In the genomic region with DNA sequence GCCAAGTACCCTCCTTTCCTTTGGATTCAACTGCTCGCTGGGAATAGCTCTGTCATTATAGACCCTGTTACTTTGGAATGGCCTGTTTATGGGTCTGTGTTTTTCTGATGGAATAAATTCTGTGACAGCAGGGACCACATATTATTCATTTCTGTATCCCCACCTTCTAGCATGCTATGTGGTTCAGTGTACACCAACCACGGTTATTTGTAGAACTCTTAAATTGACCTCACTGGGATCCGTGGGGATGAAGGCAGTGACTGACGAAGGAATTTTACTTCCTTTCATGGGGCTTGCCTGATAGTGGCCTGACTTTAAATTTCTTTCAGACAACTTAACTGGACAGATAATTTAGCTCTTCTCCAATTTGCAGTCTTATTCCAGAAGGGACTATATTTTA, we compare ENCODE assay signal across 17 cellular contexts.
DNase-seq lines count a peak whose midpoint lies in the region; ATAC-seq, FAIRE-seq and TF ChIP-seq lines count a peak whose summit lies in the region.
"Had no signal": no experiment of that assay in that cellular context is flagged by ENCODE, and none has a peak within 500 bp of the region (broad histone marks: within the 10 kb centered on the region; RNA-seq: fewer than 3 reads in every experiment).

No MANE protein-coding gene starts in this region.

- H3K36me3 ChIP-seq in left ventricle myocardium inferior (no peaks in the 10 kb centered on the region), H1 (ENCODE audit: control insufficient read depth in 2 of 4, insufficient read depth in 4 of 4, low read length in 3 of 4) (no peaks in the 10 kb centered on the region)
- H3K36me3 ChIP-seq: BLaER1, HAP-1 had no signal

- peaks cover 11% of the 10 kb centered on the region for H3K9me3 Mint-ChIP-seq in nephron progenitor cell
- H3K9me3 Mint-ChIP-seq: CD14-positive monocyte had no signal

- H2BK15ac ChIP-seq in H1 (ENCODE audit: low read length) = no peak overlapping the region

- H3K14ac ChIP-seq in H1 (ENCODE audit: insufficient read length) = no peak overlapping the region

- H3K9me3 ChIP-seq in left ventricle myocardium inferior (replicated peaks) (peaks cover 4% of the 10 kb centered on the region), H1 (ENCODE audit: insufficient read depth in 2 of 2, low read depth in 1 of 2, low read length in 1 of 2) (no peaks in the 10 kb centered on the region)
- H3K9me3 ChIP-seq: A549, BLaER1, HAP-1 had no signal

- H3K27me3 Mint-ChIP-seq in nephron progenitor cell (ENCODE audit: low read depth, poor library complexity) = no peaks in the 10 kb centered on the region
- H3K27me3 Mint-ChIP-seq: CD4-positive, alpha-beta memory T cell had no signal

- peaks cover 6% of the 10 kb centered on the region for H3K36me3 Mint-ChIP-seq in nephron progenitor cell (ENCODE audit: low read depth)
- H3K36me3 Mint-ChIP-seq: CD14-positive monocyte; CD4-positive, alpha-beta memory T cell had no signal

- no peak for TF ChIP-seq RAD21 in H1 (IDR thresholded peaks at IDR 0.05 in 1 of 2, conservative IDR thresholded peaks at IDR 0.05 in 1 of 2; ENCODE audit: low read depth in 2 of 2, low read length in 2 of 2)

- H3K4me1 ChIP-seq in left ventricle myocardium inferior (peaks cover 29% of the 10 kb centered on the region), H1 (replicated peaks in 1 of 4; ENCODE audit: control insufficient read depth in 3 of 4, insufficient read depth in 4 of 4, low read length in 3 of 4) (no peaks in the 10 kb centered on the region)
- H3K4me1 ChIP-seq: A549, HAP-1 had no signal

- no peaks in the 10 kb centered on the region for H3K23me2 ChIP-seq in H1 (ENCODE audit: low read depth, low read length)

- H3K4me2 ChIP-seq in H1 (ENCODE audit: insufficient read depth in 1 of 2, low read depth in 2 of 2, low read length in 2 of 2) = no peak overlapping the region
- H3K4me2 ChIP-seq: A549, BLaER1 had no signal

- 0 out of 2 replicates have a peak overlapping the region, but pooled peaks have one; percentile 56 for H2AFZ ChIP-seq in H1 (ENCODE audit: low read length)

- 83% methylated on average over 4 of the region's 4 CpGs; no CpG with 5 or more reads in 1 of the 2 experiments for WGBS in H1 (ENCODE audit: extremely low coverage in 1 of 2, insufficient coverage in 1 of 2, insufficient read length in 1 of 2, insufficient replicate concordance in 2 of 2, low coverage in 1 of 2, low lambda C conversion rate in 2 of 2, missing lambda C conversion rate in 1 of 2), 2 experiments

- peak overlapping the region; percentile 2 for H3K27ac ChIP-seq in left ventricle myocardium inferior (replicated peaks)
- H3K27ac ChIP-seq in H1 (ENCODE audit: low read depth, low read length) = no peak overlapping the region
- H3K27ac ChIP-seq: 22Rv1, A549, BLaER1, HL-60 had no signal

- no peaks in the 10 kb centered on the region for H3K79me2 ChIP-seq in H1 (ENCODE audit: control insufficient read depth in 1 of 2, insufficient read depth in 2 of 2, low read length in 2 of 2)

- no peak overlapping the region for H4K5ac ChIP-seq in H1 (ENCODE audit: insufficient read length, low read depth, low read length)

- TF ChIP-seq EP300 in H1 (IDR thresholded peaks at IDR 0.05; ENCODE audit: borderline replicate concordance in 1 of 2, low read depth in 2 of 2, low read length in 2 of 2) = no peak

- no peak overlapping the region for H2BK20ac ChIP-seq in H1 (ENCODE audit: low read length)

- FAIRE-seq in H1 (lab: Jason Lieb, UNC) = no peak
- FAIRE-seq: A549 had no signal

- H3K4ac ChIP-seq in H1 (replicated peaks; ENCODE audit: insufficient read length, low read depth, low read length) = no peak overlapping the region

- TF ChIP-seq CTCF in left ventricle myocardium inferior (IDR thresholded peaks at IDR 0.05; ENCODE audit: borderline replicate concordance) (no peak), H1 (IDR thresholded peaks at IDR 0.05; ENCODE audit: control extremely low read depth in 1 of 3, insufficient read depth in 1 of 3, low read depth in 1 of 3, low read length in 3 of 3) (no peak), nephron progenitor cell (IDR thresholded peaks at IDR 0.05) (no peak)

- H3K27ac Mint-ChIP-seq in nephron progenitor cell = peak overlapping the region; percentile 47
- H3K27ac Mint-ChIP-seq: CD14-positive monocyte had no signal

- H2BK5ac ChIP-seq in H1 (ENCODE audit: low read depth, low read length) = no peak overlapping the region

- CTCF ChIA-PET in H1 (lab: Charles Lee; ENCODE audit: partially characterized antibody) = interaction anchor here (0.7 to 1.3 kb wide), 5 partner anchors 9 to 78 kb away, joined by 3 to 4 read pairs (median 3); no protein-coding TSS in a partner anchor

- ATAC-seq in Right ventricle myocardium superior (ENCODE audit: poor library complexity) (no peak), GM18870 (IDR thresholded peaks at IDR 0.05; ENCODE audit: unreplicated experiment) (no peak), HG02642 (IDR thresholded peaks at IDR 0.05; ENCODE audit: poor library complexity, unreplicated experiment) (no peak)
- ATAC-seq: A549 had no signal

- H3K56ac ChIP-seq in H1 (replicated peaks; ENCODE audit: insufficient read length, low read depth, low read length) = no peak overlapping the region

- H3K4me1 Mint-ChIP-seq in nephron progenitor cell = peaks cover 25% of the 10 kb centered on the region
- H3K4me1 Mint-ChIP-seq: CD4-positive, alpha-beta memory T cell had no signal

- no peak overlapping the region for H2BK120ac ChIP-seq in H1 (replicated peaks; ENCODE audit: low read depth, low read length)

- no peak overlapping the region for H4K8ac ChIP-seq in H1 (ENCODE audit: extremely low read depth, insufficient read depth, low read length)

- no peak overlapping the region for H3K23ac ChIP-seq in H1 (ENCODE audit: insufficient read length)

- H2BK12ac ChIP-seq in H1 (ENCODE audit: low read depth, low read length) = no peak overlapping the region

- H3K9ac ChIP-seq in H1 (replicated peaks in 1 of 4; ENCODE audit: extremely low read depth in 1 of 4, low read depth in 3 of 4, low read length in 3 of 4) = no peak overlapping the region
- H3K9ac ChIP-seq: BLaER1 had no signal

- H4K91ac ChIP-seq in H1 (replicated peaks; ENCODE audit: insufficient read length, low read length) = no peak overlapping the region

- no peak for TF ChIP-seq POLR2A in H1 (IDR thresholded peaks at IDR 0.05; ENCODE audit: control extremely low read depth in 1 of 2, low read depth in 2 of 2, low read length in 2 of 2)

- H3K4me3 ChIP-seq in left ventricle myocardium inferior = no peak overlapping the region
- no peak overlapping the region for H3K4me3 ChIP-seq in H1 (ENCODE audit: extremely low read depth in 1 of 4, insufficient read depth in 2 of 4, low read depth in 3 of 4, low read length in 4 of 4)
- H3K4me3 ChIP-seq: A549, BLaER1, HAP-1 had no signal

- DNase-seq in left ventricle myocardium inferior (no peak), Right ventricle myocardium superior (no peak), H1 (ENCODE audit: low read depth in 1 of 2, low spot score in 2 of 2) (no peak), nephron progenitor cell (no peak), AG20443 (ENCODE audit: low spot score) (no peak)
- DNase-seq: CD4-positive, alpha-beta memory T cell; DMS79; GDM1; GOT3 had no signal

- no peaks in the 10 kb centered on the region for H3K79me1 ChIP-seq in H1 (ENCODE audit: low read depth, low read length)

- intact Hi-C loops in left ventricle myocardium inferior (cut with micrococcal nuclease) (no loop called here), Right ventricle myocardium superior (cut with DNase I) (no loop called here)

- H3K4me3 Mint-ChIP-seq in nephron progenitor cell = no peak overlapping the region
- H3K4me3 Mint-ChIP-seq: CD14-positive monocyte; CD4-positive, alpha-beta memory T cell had no signal

- no peaks in the 10 kb centered on the region for H3K27me3 ChIP-seq in left ventricle myocardium inferior (ENCODE audit: low read depth)
- no peaks in the 10 kb centered on the region for H3K27me3 ChIP-seq in H1 (replicated peaks in 1 of 4; ENCODE audit: control insufficient read depth in 3 of 4, extremely low read depth in 1 of 4, insufficient read depth in 3 of 4, low read length in 3 of 4)
- H3K27me3 ChIP-seq: BLaER1 had no signal

- no peaks in the 10 kb centered on the region for H4K20me1 ChIP-seq in H1 (replicated peaks in 1 of 2; ENCODE audit: control insufficient read depth in 1 of 2, insufficient read depth in 2 of 2, low read length in 2 of 2)
- H4K20me1 ChIP-seq: BLaER1 had no signal

- POLR2A ChIA-PET in H1 (lab: Charles Lee; ENCODE audit: partially characterized antibody) = no interaction called here

- H2AK5ac ChIP-seq in H1 (ENCODE audit: low read depth, low read length) = no peak overlapping the region

- no peak overlapping the region for H3K18ac ChIP-seq in H1 (ENCODE audit: extremely low read depth, low read length)

TF ChIP-seq in H1, 55 proteins besides CTCF, POLR2A, EP300 and RAD21 (continues in another document):
- TF ChIP-seq SRF (IDR thresholded peaks at IDR 0.05; ENCODE audit: low read depth, low read length) (no peak), RBBP5 (IDR thresholded peaks at IDR 0.05; ENCODE audit: borderline replicate concordance, low read depth, low read length) (no peak), RFX5 (IDR thresholded peaks at IDR 0.05; ENCODE audit: borderline replicate concordance, low read depth, low read length) (no peak), BRCA1 (IDR thresholded peaks at IDR 0.05; ENCODE audit: low read depth, low read length) (no peak), BCL11A (IDR thresholded peaks at IDR 0.05; ENCODE audit: low read depth in 2 of 2, low read length in 2 of 2) (no peak), ZNF274 (IDR thresholded peaks at IDR 0.05; ENCODE audit: borderline replicate concordance, extremely low read depth, low read length) (no peak), NANOG (IDR thresholded peaks at IDR 0.05; ENCODE audit: insufficient read depth, low read depth, low read length, poor library complexity, severe bottlenecking) (no peak), RXRA (IDR thresholded peaks at IDR 0.05; ENCODE audit: insufficient read depth, low read depth, low read length) (no peak), SUZ12 (IDR thresholded peaks at IDR 0.05; ENCODE audit: low read length) (no peak), SIX5 (IDR thresholded peaks at IDR 0.05; ENCODE audit: low read depth, low read length) (no peak), FOSL1 (IDR thresholded peaks at IDR 0.05; ENCODE audit: insufficient read depth, low read depth, low read length) (no peak), HDAC2 (IDR thresholded peaks at IDR 0.05; ENCODE audit: borderline replicate concordance in 1 of 2, low read depth in 2 of 2, low read length in 2 of 2) (no peak), RNF2 (IDR thresholded peaks at IDR 0.05; ENCODE audit: borderline replicate concordance, low read depth, low read length, missing control alignments, poor library complexity, severe bottlenecking) (no peak)
- TF ChIP-seq, protein P1, sequence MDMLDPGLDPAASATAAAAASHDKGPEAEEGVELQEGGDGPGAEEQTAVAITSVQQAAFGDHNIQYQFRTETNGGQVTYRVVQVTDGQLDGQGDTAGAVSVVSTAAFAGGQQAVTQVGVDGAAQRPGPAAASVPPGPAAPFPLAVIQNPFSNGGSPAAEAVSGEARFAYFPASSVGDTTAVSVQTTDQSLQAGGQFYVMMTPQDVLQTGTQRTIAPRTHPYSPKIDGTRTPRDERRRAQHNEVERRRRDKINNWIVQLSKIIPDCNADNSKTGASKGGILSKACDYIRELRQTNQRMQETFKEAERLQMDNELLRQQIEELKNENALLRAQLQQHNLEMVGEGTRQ (IDR thresholded peaks at IDR 0.05; ENCODE audit: low read length) = no peak
